ENCODE assay signal across 33 cellular contexts in genomic region chr14:78486621-78487020, GRCh38.
"Had no signal": no experiment of that assay in that cellular context is flagged by ENCODE, and none has a peak within 500 bp of the region (broad histone marks: within the 10 kb centered on the region; RNA-seq: fewer than 3 reads in every experiment).

No MANE protein-coding gene starts in this region.

- FAIRE-seq: urothelium cell line had no signal

- H2AFZ ChIP-seq: parathyroid adenoma had no signal

- H3K4me3 ChIP-seq: ovary, psoas muscle, right lobe of liver, sigmoid colon, smooth muscle cell, spleen, suprapubic skin, testis, tibial artery, transverse colon, upper lobe of left lung, vagina had no signal

- H3K4me2 ChIP-seq: smooth muscle cell had no signal

- H3K9me3 Mint-ChIP-seq: nephron progenitor cell; neural crest cell; stimulated activated naive CD8-positive, alpha-beta T cell treated with anti-CD3 and anti-CD28 coated beads, Interleukin-15, amount 100 ng/mL, for 72 hours had no signal

- ATAC-seq: naive thymus-derived CD8-positive, alpha-beta T cell; natural killer cell treated with Interleukin-12 subunit alpha and Interleukin-12 subunit beta and Interleukin-15 and Interleukin-18, amount 100 ng/mL, for 72 hours; psoas muscle; right cardiac atrium; right lobe of liver; stimulated activated memory B cell treated with anti-CD40 and anti-IgM and Interleukin-4, amounts not matched to agents 10 μg/mL and 1 μg/mL and 100 μg/mL, for 72 hours; stimulated activated naive CD8-positive, alpha-beta T cell treated with anti-CD3 and anti-CD28 coated beads, Interleukin-15, amount 100 ng/mL, for 72 hours; stimulated activated naive CD8-positive, alpha-beta T cell treated with anti-CD3 and anti-CD28 coated beads, Interleukin-15, Interleukin-2, amounts not matched to agents 100 U/mL and 50 U/mL, for 24 hours had no signal

- H3K4me3 Mint-ChIP-seq: naive thymus-derived CD8-positive, alpha-beta T cell; natural killer cell treated with Interleukin-12 subunit alpha and Interleukin-12 subunit beta and Interleukin-15 and Interleukin-18, amount 100 ng/mL, for 72 hours; nephron progenitor cell; neural crest cell; stimulated activated memory B cell treated with anti-CD40 and anti-IgM and Interleukin-4, amounts not matched to agents 10 μg/mL and 1 μg/mL and 100 μg/mL, for 72 hours; stimulated activated naive CD8-positive, alpha-beta T cell treated with anti-CD3 and anti-CD28 coated beads, Interleukin-15, amount 100 ng/mL, for 72 hours had no signal

- H3K27ac ChIP-seq: neutrophil, ovary, parathyroid adenoma, psoas muscle, right lobe of liver, sigmoid colon, spleen, suprapubic skin, testis, tibial artery, transverse colon, upper lobe of left lung, vagina had no signal

- H3K27ac Mint-ChIP-seq: naive thymus-derived CD8-positive, alpha-beta T cell; natural killer cell treated with Interleukin-12 subunit alpha and Interleukin-12 subunit beta and Interleukin-15 and Interleukin-18, amount 100 ng/mL, for 72 hours; nephron progenitor cell; progenitor cell of endocrine pancreas; stimulated activated memory B cell treated with anti-CD40 and anti-IgM and Interleukin-4, amounts not matched to agents 10 μg/mL and 1 μg/mL and 100 μg/mL, for 72 hours; stimulated activated naive CD8-positive, alpha-beta T cell treated with anti-CD3 and anti-CD28 coated beads, Interleukin-15, amount 100 ng/mL, for 72 hours had no signal

- H3K9ac ChIP-seq: parathyroid adenoma had no signal

- H3K9me3 ChIP-seq: neutrophil, ovary, psoas muscle, right lobe of liver, sigmoid colon, spleen, suprapubic skin, testis, tibial artery, transverse colon, upper lobe of left lung, vagina had no signal

- DNase-seq: naive thymus-derived CD8-positive, alpha-beta T cell; nephron progenitor cell; nucleus accumbens; ovary; posterior cingulate gyrus; psoas muscle; right cardiac atrium; right lobe of liver; sigmoid colon; spleen; stimulated activated CD4-positive, alpha-beta T cell treated with anti-CD3 and anti-CD28 coated beads, Interleukin-12 subunit alpha, Interleukin-12 subunit beta, amount 100 ng/mL, for 4 hours; stimulated activated CD4-positive, alpha-beta T cell treated with anti-CD3 and anti-CD28 coated beads, Interleukin-1b, Interleukin-23, amount 100 ng/mL, for 48 hours; stimulated activated CD4-positive, alpha-beta T cell treated with anti-CD3 and anti-CD28 coated beads, Interleukin-4, amount 100 ng/mL, for 1 hour; stimulated activated CD4-positive, alpha-beta T cell treated with anti-CD3 and anti-CD28 coated beads, Interleukin-4, amount 100 ng/mL, for 4 hours; stimulated activated CD8-positive, alpha-beta memory T cell treated with anti-CD3 and anti-CD28 coated beads, Interleukin-4, amount 100 ng/mL, for 48 hours; stimulated activated naive CD4-positive, alpha-beta T cell; stimulated activated naive CD8-positive, alpha-beta T cell treated with anti-CD3 and anti-CD28 coated beads, Interleukin-15, amount 100 ng/mL, for 72 hours; stimulated activated naive CD8-positive, alpha-beta T cell treated with anti-CD3 and anti-CD28 coated beads, Interleukin-15, Interleukin-2, amounts not matched to agents 100 U/mL and 50 U/mL, for 24 hours; substantia nigra; testis; tibial artery; transverse colon; upper lobe of left lung had no signal

- H3K27me3 ChIP-seq: neutrophil, ovary, right lobe of liver, sigmoid colon, spleen, suprapubic skin, testis, tibial artery, transverse colon, upper lobe of left lung, vagina had no signal

- H3K4me1 Mint-ChIP-seq: stimulated activated memory B cell treated with anti-CD40 and anti-IgM and Interleukin-4, amounts not matched to agents 10 μg/mL and 1 μg/mL and 100 μg/mL, for 72 hours; stimulated activated naive CD8-positive, alpha-beta T cell treated with anti-CD3 and anti-CD28 coated beads, Interleukin-15, amount 100 ng/mL, for 72 hours had no signal

- H3K79me2 ChIP-seq: parathyroid adenoma had no signal

- H3K36me3 ChIP-seq: neutrophil, ovary, right lobe of liver, sigmoid colon, spleen, suprapubic skin, tibial artery, transverse colon, upper lobe of left lung, vagina had no signal

- H3K4me1 ChIP-seq: parathyroid adenoma, psoas muscle, right lobe of liver, sigmoid colon, spleen, suprapubic skin, testis, tibial artery, transverse colon, upper lobe of left lung, vagina had no signal

- H3K36me3 Mint-ChIP-seq: naive thymus-derived CD8-positive, alpha-beta T cell; natural killer cell treated with Interleukin-12 subunit alpha and Interleukin-12 subunit beta and Interleukin-15 and Interleukin-18, amount 100 ng/mL, for 72 hours; stimulated activated memory B cell treated with anti-CD40 and anti-IgM and Interleukin-4, amounts not matched to agents 10 μg/mL and 1 μg/mL and 100 μg/mL, for 72 hours had no signal

- H3K27me3 Mint-ChIP-seq: stimulated activated memory B cell treated with anti-CD40 and anti-IgM and Interleukin-4, amounts not matched to agents 10 μg/mL and 1 μg/mL and 100 μg/mL, for 72 hours had no signal
